9 cellular contexts compared by ENCODE assay signal in the genomic region with DNA sequence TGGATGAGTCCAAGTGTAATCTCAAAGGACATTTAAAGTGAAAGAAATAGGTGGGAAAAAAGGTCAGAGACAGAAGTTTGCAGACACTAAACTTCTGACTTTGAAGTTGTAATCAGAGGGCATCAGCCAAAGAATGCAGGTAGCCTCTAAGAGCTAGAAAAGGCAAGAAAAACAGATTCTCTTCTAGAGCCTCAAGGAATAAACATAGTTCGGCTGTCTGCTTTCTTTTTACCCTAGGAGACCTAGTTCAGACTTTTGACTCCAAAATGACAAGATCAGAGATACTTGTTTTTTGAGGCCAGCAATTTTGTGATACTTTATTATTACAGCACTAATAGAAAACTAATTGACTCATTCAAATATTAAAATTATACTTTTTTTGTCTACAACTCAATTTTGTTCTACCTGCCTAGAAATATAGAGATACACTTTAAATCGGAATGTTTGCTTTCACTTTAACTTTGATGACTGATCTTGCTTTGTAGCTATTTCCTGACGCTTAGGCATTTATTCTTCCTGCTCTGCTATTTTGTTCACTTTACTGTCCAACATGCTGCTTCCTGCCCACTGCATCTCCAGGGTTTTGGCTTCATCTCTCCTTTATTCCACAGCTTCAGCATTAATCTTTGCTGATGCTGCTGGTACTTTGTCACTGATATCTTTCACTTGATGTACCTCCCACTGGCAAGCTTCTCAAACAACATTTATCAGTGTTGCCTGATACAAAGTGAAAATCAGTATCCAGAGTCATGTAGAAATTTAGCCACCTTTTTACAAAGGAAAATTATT.
DNase-seq lines count a peak whose midpoint lies in the region; ATAC-seq and TF ChIP-seq lines count a peak whose summit lies in the region.
"Had no signal": no experiment of that assay in that cellular context is flagged by ENCODE, and none has a peak within 500 bp of the region (broad histone marks: within the 10 kb centered on the region; RNA-seq: fewer than 3 reads in every experiment).

No MANE protein-coding gene starts in this region.

- POLR2A ChIA-PET in T-cell (lab: Charles Lee): no interaction called here

- H3K4me3 Mint-ChIP-seq in T-cell: peak overlapping the region; percentile 66 to 77 (median 71)

- peaks cover 32 to 40% (median 34%) of the 10 kb centered on the region in 3 donors for H3K4me1 Mint-ChIP-seq in T-cell

- H3K9me3 ChIP-seq in BLaER1: no peaks in the 10 kb centered on the region
- no peaks in the 10 kb centered on the region for H3K9me3 ChIP-seq in gastroesophageal sphincter
- no peaks in the 10 kb centered on the region for H3K9me3 ChIP-seq in adrenal gland (replicated peaks in 1 of 3)
- H3K9me3 ChIP-seq: right lobe of liver had no signal

- no peak overlapping the region for H3K27ac ChIP-seq in BLaER1
- H3K27ac ChIP-seq in gastroesophageal sphincter: no peak overlapping the region
- no peak overlapping the region for H3K27ac ChIP-seq in adrenal gland
- H3K27ac ChIP-seq: right lobe of liver had no signal

- no peaks in the 10 kb centered on the region for H3K36me3 ChIP-seq in BLaER1
- H3K36me3 ChIP-seq in gastroesophageal sphincter: no peaks in the 10 kb centered on the region
- no peaks in the 10 kb centered on the region for H3K36me3 ChIP-seq in adrenal gland (replicated peaks in 1 of 2)
- H3K36me3 ChIP-seq: right lobe of liver had no signal

- peak overlapping the region; percentile 84 to 93 for H3K27ac Mint-ChIP-seq in T-cell

- H3K27me3 ChIP-seq in BLaER1: no peaks in the 10 kb centered on the region
- H3K27me3 ChIP-seq in gastroesophageal sphincter: no peaks in the 10 kb centered on the region
- H3K27me3 ChIP-seq in adrenal gland: no peaks in the 10 kb centered on the region
- H3K27me3 ChIP-seq: right lobe of liver had no signal

- CTCF ChIA-PET in T-cell (lab: Charles Lee): no interaction called here

- no peak overlapping the region for H3K4me3 ChIP-seq in BLaER1
- H3K4me3 ChIP-seq in gastroesophageal sphincter: peak overlapping the region; percentile 15 to 19
- H3K4me3 ChIP-seq in adrenal gland: peak overlapping the region in 1 of 4 donors; percentile 45
- H3K4me3 ChIP-seq: right lobe of liver had no signal

- H3K9ac ChIP-seq in BLaER1: no peak overlapping the region

- H3K36me3 Mint-ChIP-seq in T-cell: no peaks in the 10 kb centered on the region

- intact Hi-C loops in adrenal gland (cut with DNase I): no loop called here

- no peaks in the 10 kb centered on the region for H3K27me3 Mint-ChIP-seq in T-cell

- DNase-seq in T-cell (peak in 1 of 34 experiments; percentile 6), adrenal gland (no peak), DMS79 treated with DMSO at 0.1 percent for 48 hours (lab: John Stamatoyannopoulos, UW) (no peak), SIG-M5 (lab: John Stamatoyannopoulos, UW) (no peak), NCI-H82 treated with DMSO at 0.1 percent for 48 hours (lab: John Stamatoyannopoulos, UW; ENCODE audit: unreplicated experiment) (no peak)
- DNase-seq: right lobe of liver had no signal

- 0 out of 2 replicates have a peak, but pooled peaks cover 8% of the 10 kb centered on the region for H3K4me1 ChIP-seq in BLaER1
- H3K4me1 ChIP-seq in gastroesophageal sphincter: peaks cover 0 to 8% (median 0%) of the 10 kb centered on the region in 3 donors
- H3K4me1 ChIP-seq in adrenal gland (replicated peaks in 1 of 2): peaks cover 0 to 5% of the 10 kb centered on the region in 2 donors
- H3K4me1 ChIP-seq: right lobe of liver had no signal

- ATAC-seq in GM21423 (IDR thresholded peaks at IDR 0.05; ENCODE audit: unreplicated experiment): peak; percentile 58
- ATAC-seq in T-cell (replicated peaks in 1 of 4): peak; percentile 36 to 60 (median 46)
- ATAC-seq in gastroesophageal sphincter: no peak

- H3K9me3 Mint-ChIP-seq in T-cell: peaks cover 0 to 6% (median 0%) of the 10 kb centered on the region in 3 donors

- H3K4me2 ChIP-seq in BLaER1: peak overlapping the region; percentile 27

- no peak for TF ChIP-seq POLR2A in gastroesophageal sphincter (IDR thresholded peaks at IDR 0.05)
- TF ChIP-seq POLR2A in adrenal gland (IDR thresholded peaks at IDR 0.05): no peak

- no peaks in the 10 kb centered on the region for H4K20me1 ChIP-seq in BLaER1

- TF ChIP-seq EP300 in gastroesophageal sphincter (IDR thresholded peaks at IDR 0.05): no peak

- WGBS in gastroesophageal sphincter (ENCODE audit: low coverage in 1 of 2), 2 donors: 4 to 28% methylated on average over 3 of the region's 3 CpGs
- WGBS in adrenal gland, 4 donors: 18 to 37% (median 28%) methylated on average over 3 of the region's 3 CpGs

- no peak for TF ChIP-seq CTCF in gastroesophageal sphincter (IDR thresholded peaks at IDR 0.05)
- TF ChIP-seq CTCF in adrenal gland (IDR thresholded peaks at IDR 0.05): no peak
